In genomic region chr7:2811476-2812118, GRCh38 we compare ENCODE assay signal across 10 cellular contexts. TPM values are rescaled to one million over a fixed set of nuclear protein-coding genes. Genes with fewer than 3 reads are reported as not detected.
DNase-seq lines count a peak whose midpoint lies in the region; ATAC-seq and TF ChIP-seq lines count a peak whose summit lies in the region.
"Had no signal": no experiment of that assay in that cellular context is flagged by ENCODE, and none has a peak within 500 bp of the region (broad histone marks: within the 10 kb centered on the region; RNA-seq: fewer than 3 reads in every experiment).

No MANE protein-coding gene starts in this region.

- 69% methylated on average over 17 of the region's 19 CpGs for WGBS in esophagus muscularis mucosa
- WGBS in tibial nerve, 2 donors: 71 to 72% methylated on average over 19 of the region's 19 CpGs

- H3K36me3 ChIP-seq in Panc1 (ENCODE audit: control insufficient read depth, insufficient read depth, low read length) (no peaks in the 10 kb centered on the region), esophagus muscularis mucosa (peaks cover 0 to 8% (median 0%) of the 10 kb centered on the region in 4 donors), mucosa of descending colon (ENCODE audit: low read depth) (no peaks in the 10 kb centered on the region), tibial nerve (no peaks in the 10 kb centered on the region)

- no peak for TF ChIP-seq POLR2A in esophagus muscularis mucosa (IDR thresholded peaks at IDR 0.05; ENCODE audit: low read depth)
- no peak for TF ChIP-seq POLR2A in tibial nerve (IDR thresholded peaks at IDR 0.05)

- ATAC-seq in Panc1: no peak
- peak; percentile 28 for ATAC-seq in mucosa of descending colon
- no peak for ATAC-seq in HG03457 (IDR thresholded peaks at IDR 0.05; ENCODE audit: unreplicated experiment)
- ATAC-seq in GM21390 (IDR thresholded peaks at IDR 0.05; ENCODE audit: unreplicated experiment): no peak
- ATAC-seq: naive thymus-derived CD4-positive, alpha-beta T cell had no signal

- CTCF ChIA-PET in Panc1 (lab: Charles Lee): no interaction called here

- H3K9me3 ChIP-seq in Panc1 (ENCODE audit: control insufficient read depth, insufficient read depth, low read depth, low read length): no peaks in the 10 kb centered on the region
- no peaks in the 10 kb centered on the region for H3K9me3 ChIP-seq in esophagus muscularis mucosa
- no peaks in the 10 kb centered on the region for H3K9me3 ChIP-seq in mucosa of descending colon
- H3K9me3 ChIP-seq in tibial nerve: no peaks in the 10 kb centered on the region

- in situ Hi-C loops in Panc1 (cut with HindIII; ENCODE audit: low pct_unique_long_range_greater_than_20kb, low sequenced_read_pairs): no loop called here

- H3K4me3 ChIP-seq in Panc1 (ENCODE audit: low read depth in 2 of 2, low read length in 2 of 2) (no peak overlapping the region), esophagus muscularis mucosa (peak overlapping the region in 2 of 4 donors; percentile 19 to 22), mucosa of descending colon (no peak overlapping the region), tibial nerve (peak overlapping the region in 2 of 4 donors; percentile 4 to 15)

- peak overlapping the region; percentile 83 for H3K27ac ChIP-seq in Panc1 (ENCODE audit: low read length)
- peak overlapping the region; percentile 6 to 58 (median 30) for H3K27ac ChIP-seq in esophagus muscularis mucosa (replicated peaks in 1 of 4)
- H3K27ac ChIP-seq in tibial nerve: peak overlapping the region in 3 of 4 donors; percentile 57 to 69 (median 63)

- BruUV-seq in Panc1 (replicated peaks; lab: Mats Ljungman, UMichigan): no TSS peak

- no peak for TF ChIP-seq EP300 in esophagus muscularis mucosa (IDR thresholded peaks at IDR 0.05)
- peak in 1 of 2 donors; percentile 27 for TF ChIP-seq EP300 in tibial nerve (IDR thresholded peaks at IDR 0.05)

- POLR2A ChIA-PET in Panc1 (lab: Charles Lee): no interaction called here

- intact Hi-C loops in Panc1 (cut with micrococcal nuclease; ENCODE audit: unreplicated experiment): no loop called here
- intact Hi-C loops in esophagus muscularis mucosa (cut with DNase I): no loop called here
- intact Hi-C loops in mucosa of descending colon (cut with DNase I, micrococcal nuclease): no loop called here

- peaks cover 78% of the 10 kb centered on the region for H3K4me1 ChIP-seq in Panc1 (ENCODE audit: control insufficient read depth, insufficient read depth, low read length)
- peaks cover 26 to 33% (median 30%) of the 10 kb centered on the region in 4 donors for H3K4me1 ChIP-seq in esophagus muscularis mucosa
- no peaks in the 10 kb centered on the region for H3K4me1 ChIP-seq in mucosa of descending colon (ENCODE audit: low read depth)
- H3K4me1 ChIP-seq in tibial nerve: peaks cover 0 to 39% (median 3%) of the 10 kb centered on the region in 4 donors

- H3K27me3 ChIP-seq in Panc1 (ENCODE audit: control insufficient read depth, insufficient read depth, low read length) (no peaks in the 10 kb centered on the region), esophagus muscularis mucosa (no peaks in the 10 kb centered on the region), tibial nerve (no peaks in the 10 kb centered on the region)

- DNase-seq in Panc1 (ENCODE audit: low read depth, low spot score): no peak
- DNase-seq in esophagus muscularis mucosa (ENCODE audit: extremely low spot score): no peak
- no peak for DNase-seq in mucosa of descending colon
- DNase-seq in tibial nerve (ENCODE audit: low spot score in 2 of 2): no peak
- DNase-seq in NCI-H2081 (lab: John Stamatoyannopoulos, UW): no peak
- DNase-seq in DMS153 treated with DMSO at 0.1 percent for 48 hours (lab: John Stamatoyannopoulos, UW; ENCODE audit: unreplicated experiment): no peak
- DNase-seq: naive thymus-derived CD4-positive, alpha-beta T cell; NCI-H446 treated with DMSO at 0.1 percent for 48 hours had no signal

- TF ChIP-seq CTCF in Panc1 (IDR thresholded peaks at IDR 0.05) (no peak), esophagus muscularis mucosa (IDR thresholded peaks at IDR 0.05) (no peak), mucosa of descending colon (IDR thresholded peaks at IDR 0.05) (no peak), tibial nerve (IDR thresholded peaks at IDR 0.05) (no peak)

RNA-seq across cellular contexts. Expression of gene GNA12, which starts 32.5 kb away (rescaled TPM):
- 139 TPM for total RNA-seq in Panc1 (2021; ENCODE audit: unreplicated experiment)
- polyA plus RNA-seq in Panc1 (2012; ENCODE audit: insufficient read length): 170 TPM
- total RNA-seq in esophagus muscularis mucosa: 10 to 100 TPM; 25.3 to 61.8 (median 38.9) TPM
- total RNA-seq in mucosa of descending colon: 10 to 100 TPM; 21.7 to 57.7 (median 25.7) TPM
- total RNA-seq in tibial nerve: 10 to 100 TPM; 21.3 to 36.0 (median 29.4) TPM

Comparison
In these comparisons a context has a peak if more than half of its experiments do, and no peak if none do; other contexts are left out.
1. H3K27ac ChIP-seq: peak in every context shown above with its lines; median percentile 83 in Panc1; 63 in tibial nerve; 30 in esophagus muscularis mucosa.